20 cellular contexts compared by ENCODE assay signal in genomic region chr9:127032256-127032655, GRCh38.
"Had no signal": no experiment of that assay in that cellular context is flagged by ENCODE, and none has a peak within 500 bp of the region (broad histone marks: within the 10 kb centered on the region; RNA-seq: fewer than 3 reads in every experiment).

No MANE protein-coding gene starts in this region.

- H3K4me3 ChIP-seq: heart left ventricle, left ventricle myocardium inferior, lung, ovary, right atrium auricular region, right lobe of liver, skin epidermis, suprapubic skin, tibial nerve had no signal

- H3K9me3 ChIP-seq: heart left ventricle, left ventricle myocardium inferior, ovary, right atrium auricular region, right lobe of liver, suprapubic skin, tibial nerve had no signal

- H3K27me3 ChIP-seq: heart left ventricle, ovary, right atrium auricular region, right lobe of liver, suprapubic skin, tibial nerve had no signal

- H3K27ac ChIP-seq: heart left ventricle, left ventricle myocardium inferior, ovary, right atrium auricular region, right lobe of liver, skin epidermis, suprapubic skin had no signal

- ATAC-seq: heart left ventricle; natural killer cell; right lobe of liver; stimulated activated naive B cell treated with anti-CD40 and anti-IgM and Interleukin-4, amounts not matched to agents 10 μg/mL and 1 μg/mL and 100 μg/mL, for 72 hours had no signal

- DNase-seq: heart left ventricle; hypothalamus; immature natural killer cell; left ventricle myocardium inferior; mesendoderm; naive B cell; natural killer cell; nephron progenitor cell; ovary; right lobe of liver; stimulated activated CD4-positive, alpha-beta T cell treated with anti-CD3 and anti-CD28 coated beads, Interleukin-12 subunit alpha, Interleukin-12 subunit beta, amount 100 ng/mL, for 4 hours; stimulated activated CD4-positive, alpha-beta T cell treated with anti-CD3 and anti-CD28 coated beads, Interleukin-15, amount 100 ng/mL, for 24 hours; stimulated activated CD4-positive, alpha-beta T cell treated with anti-CD3 and anti-CD28 coated beads, Interleukin-2, amount 100 ng/mL, for 24 hours; stimulated activated CD4-positive, alpha-beta T cell treated with anti-CD3 and anti-CD28 coated beads, Interleukin-4, amount 100 ng/mL, for 1 hour; stimulated activated naive B cell treated with anti-CD40 and anti-IgM and Interleukin-4, amounts not matched to agents 10 μg/mL and 1 μg/mL and 100 μg/mL, for 72 hours had no signal

- H3K4me1 ChIP-seq: right lobe of liver had no signal

- H3K36me3 ChIP-seq: heart left ventricle, left ventricle myocardium inferior, ovary, right atrium auricular region, right lobe of liver, suprapubic skin, tibial nerve had no signal
